Comparison of ENCODE assay signal across 37 cellular contexts in the genomic region with DNA sequence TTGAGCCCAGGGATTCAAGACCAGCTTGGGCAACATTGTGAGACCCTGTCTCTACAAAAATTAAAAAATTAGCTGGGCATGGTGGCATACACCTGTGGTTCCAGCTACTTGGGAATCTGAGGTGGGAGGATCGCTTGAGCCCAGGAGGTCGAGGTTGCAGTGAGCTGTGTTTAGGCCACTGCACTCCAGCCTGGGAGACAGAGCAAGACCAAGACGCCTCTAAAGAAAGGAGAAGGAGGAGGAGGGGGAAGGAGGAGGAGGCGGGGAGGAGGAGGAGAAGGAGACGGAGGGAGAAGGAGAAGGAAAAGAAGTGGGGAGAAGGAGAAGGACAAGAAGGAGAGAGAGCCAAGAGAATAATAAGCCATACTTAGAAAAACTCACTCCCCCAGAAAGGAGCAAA.
"Had no signal": no experiment of that assay in that cellular context is flagged by ENCODE, and none has a peak within 500 bp of the region (broad histone marks: within the 10 kb centered on the region; RNA-seq: fewer than 3 reads in every experiment).

No MANE protein-coding gene starts in this region.

- H3K9me3 Mint-ChIP-seq: activated CD4-positive, alpha-beta memory T cell treated with anti-CD3 and anti-CD28 coated beads, Interleukin-2, amount 10 ng/mL, durations not matched to agents 7 days and 5 days; activated CD4-positive, alpha-beta T cell treated with anti-CD3 and anti-CD28 coated beads, Interleukin-2, amount 10 ng/mL, durations not matched to agents 7 days and 5 days; activated naive CD4-positive, alpha-beta T cell treated with anti-CD3 and anti-CD28 coated beads, Interleukin-2, amount 10 ng/mL, durations not matched to agents 7 days and 5 days; activated naive CD4-positive, alpha-beta T cell treated with anti-CD3 and anti-CD28 coated beads, Interleukin-2, amount 50 U/mL, for 24 hours; activated naive CD8-positive, alpha-beta T cell treated with anti-CD3 and anti-CD28 coated beads, Interleukin-2, amount 10 ng/mL, durations not matched to agents 7 days and 5 days; activated naive CD8-positive, alpha-beta T cell treated with anti-CD3 and anti-CD28 coated beads, Interleukin-2, amount 50 U/mL, for 24 hours; activated T-cell treated with anti-CD3 and anti-CD28 coated beads, Interleukin-2, amount 50 U/mL, for 24 hours; activated T-helper 2 cell treated with anti-CD3 and anti-CD28 coated beads, Interferon-gamma antibody, Interleukin-2, Interleukin-4, amounts not matched to agents 10 μg/mL and 5 μg/mL and 100 μg/mL, durations not matched to agents 14 hours and 24 hours and 36 hours; brain; central memory CD8-positive, alpha-beta T cell; T-helper 1 cell treated with Interleukin-12 subunit alpha and Interleukin-12 subunit beta and Interleukin-4 antibody, amounts not matched to agents 30 μg/mL and 1 μg/mL, for 36 hours; T-helper 2 cell treated with Interferon-gamma antibody and Interleukin-4, amounts not matched to agents 5 μg/mL and 100 μg/mL, for 36 hours had no signal

- H3K27ac Mint-ChIP-seq: activated CD4-positive, alpha-beta memory T cell treated with anti-CD3 and anti-CD28 coated beads, Interleukin-2, amount 10 ng/mL, durations not matched to agents 7 days and 5 days; activated CD4-positive, alpha-beta T cell treated with anti-CD3 and anti-CD28 coated beads for 36 hours; activated CD4-positive, alpha-beta T cell treated with anti-CD3 and anti-CD28 coated beads, Interleukin-2, amount 10 ng/mL, durations not matched to agents 7 days and 5 days; activated CD8-positive, alpha-beta memory T cell treated with anti-CD3 and anti-CD28 coated beads, Interleukin-2, amount 10 ng/mL, durations not matched to agents 7 days and 5 days; activated CD8-positive, alpha-beta T cell treated with anti-CD3 and anti-CD28 coated beads, Interleukin-2, amount 10 ng/mL, durations not matched to agents 7 days and 5 days; activated naive CD4-positive, alpha-beta T cell treated with anti-CD3 and anti-CD28 coated beads, Interleukin-2, amount 10 ng/mL, durations not matched to agents 7 days and 5 days; activated naive CD4-positive, alpha-beta T cell treated with anti-CD3 and anti-CD28 coated beads, Interleukin-2, amount 50 U/mL, for 24 hours; activated naive CD8-positive, alpha-beta T cell; activated naive CD8-positive, alpha-beta T cell treated with anti-CD3 and anti-CD28 coated beads, Interleukin-2, amount 10 ng/mL, durations not matched to agents 7 days and 5 days; activated naive CD8-positive, alpha-beta T cell treated with anti-CD3 and anti-CD28 coated beads, Interleukin-2, amount 50 U/mL, for 24 hours; activated T-cell treated with anti-CD3 and anti-CD28 coated beads, Interleukin-2, amount 50 U/mL, for 24 hours; activated T-helper 2 cell treated with anti-CD3 and anti-CD28 coated beads, Interferon-gamma antibody, Interleukin-2, Interleukin-4, amounts not matched to agents 10 μg/mL and 5 μg/mL and 100 μg/mL, durations not matched to agents 14 hours and 24 hours and 36 hours; brain; T-helper 1 cell treated with Interleukin-12 subunit alpha and Interleukin-12 subunit beta and Interleukin-4 antibody, amounts not matched to agents 30 μg/mL and 1 μg/mL, for 36 hours; T-helper 2 cell treated with Interferon-gamma antibody and Interleukin-4, amounts not matched to agents 5 μg/mL and 100 μg/mL, for 36 hours had no signal

- H3K9me3 ChIP-seq: ascending aorta had no signal

- H3K4me1 ChIP-seq: ascending aorta had no signal

- H3K4me3 ChIP-seq: ascending aorta, cardiac muscle cell had no signal

- DNase-seq: activated CD4-positive, alpha-beta memory T cell treated with anti-CD3 and anti-CD28 coated beads, Interleukin-2, amount 10 ng/mL, durations not matched to agents 7 days and 5 days; activated CD4-positive, alpha-beta T cell treated with anti-CD3 and anti-CD28 coated beads for 1 hour; activated CD4-positive, alpha-beta T cell treated with anti-CD3 and anti-CD28 coated beads for 36 hours; activated CD4-positive, alpha-beta T cell treated with anti-CD3 and anti-CD28 coated beads for 48 hours; activated CD4-positive, alpha-beta T cell treated with anti-CD3 and anti-CD28 coated beads, Interleukin-2, amount 10 ng/mL, durations not matched to agents 7 days and 5 days; activated CD4-positive, alpha-beta T cell treated with anti-CD3 and anti-CD28 coated beads, Interleukin-2, amount 50 U/mL, for 48 hours; activated CD4-positive, CD25-positive, alpha-beta regulatory T cell; activated CD8-positive, alpha-beta memory T cell treated with anti-CD3 and anti-CD28 coated beads for 24 hours; activated CD8-positive, alpha-beta memory T cell treated with anti-CD3 and anti-CD28 coated beads, Interleukin-2, amount 10 ng/mL, durations not matched to agents 7 days and 5 days; activated CD8-positive, alpha-beta memory T cell treated with anti-CD3 and anti-CD28 coated beads, Interleukin-2, amount 50 U/mL, for 48 hours; activated CD8-positive, alpha-beta T cell treated with anti-CD3 and anti-CD28 coated beads, Interleukin-2, amount 10 ng/mL, durations not matched to agents 7 days and 5 days; activated effector memory CD4-positive, alpha-beta T cell treated with Interleukin-2 at 50 U/mL for 16 hours; activated gamma-delta T cell; activated naive CD4-positive, alpha-beta T cell treated with anti-CD3 and anti-CD28 coated beads, Interleukin-2, amount 10 ng/mL, durations not matched to agents 7 days and 5 days; activated naive CD4-positive, alpha-beta T cell treated with Interleukin-2 at 50 U/mL for 16 hours; activated naive CD8-positive, alpha-beta T cell treated with anti-CD3 and anti-CD28 coated beads, Interleukin-2, amount 10 ng/mL, durations not matched to agents 7 days and 5 days; activated naive CD8-positive, alpha-beta T cell treated with anti-CD3 and anti-CD28 coated beads, Interleukin-2, amount 50 U/mL, for 24 hours; activated T-cell treated with anti-CD3 and anti-CD28 coated beads, Interleukin-2, amount 50 U/mL, for 24 hours; activated T-cell treated with anti-CD3 and anti-CD28 coated beads, Interleukin-2, amount 50 U/mL, for 48 hours; amygdala; anterior cingulate cortex; caudate nucleus; cerebellar nuclear complex; T-helper 1 cell; T-helper 2 cell; T-helper 9 cell had no signal

- H3K27ac ChIP-seq: ascending aorta, cardiac muscle cell, VCaP had no signal

- H3K4me1 Mint-ChIP-seq: activated CD4-positive, alpha-beta memory T cell treated with anti-CD3 and anti-CD28 coated beads, Interleukin-2, amount 10 ng/mL, durations not matched to agents 7 days and 5 days; activated CD4-positive, alpha-beta T cell treated with anti-CD3 and anti-CD28 coated beads for 36 hours; activated CD4-positive, alpha-beta T cell treated with anti-CD3 and anti-CD28 coated beads, Interleukin-2, amount 10 ng/mL, durations not matched to agents 7 days and 5 days; activated naive CD4-positive, alpha-beta T cell treated with anti-CD3 and anti-CD28 coated beads, Interleukin-2, amount 10 ng/mL, durations not matched to agents 7 days and 5 days; activated naive CD4-positive, alpha-beta T cell treated with anti-CD3 and anti-CD28 coated beads, Interleukin-2, amount 50 U/mL, for 24 hours; activated naive CD8-positive, alpha-beta T cell treated with anti-CD3 and anti-CD28 coated beads, Interleukin-2, amount 50 U/mL, for 24 hours; brain; central memory CD8-positive, alpha-beta T cell had no signal

- H3K4me3 Mint-ChIP-seq: activated CD4-positive, alpha-beta memory T cell treated with anti-CD3 and anti-CD28 coated beads, Interleukin-2, amount 10 ng/mL, durations not matched to agents 7 days and 5 days; activated CD4-positive, alpha-beta T cell treated with anti-CD3 and anti-CD28 coated beads for 36 hours; activated CD4-positive, alpha-beta T cell treated with anti-CD3 and anti-CD28 coated beads, Interleukin-2, amount 10 ng/mL, durations not matched to agents 7 days and 5 days; activated CD8-positive, alpha-beta memory T cell treated with anti-CD3 and anti-CD28 coated beads, Interleukin-2, amount 10 ng/mL, durations not matched to agents 7 days and 5 days; activated CD8-positive, alpha-beta T cell treated with anti-CD3 and anti-CD28 coated beads, Interleukin-2, amount 10 ng/mL, durations not matched to agents 7 days and 5 days; activated naive CD4-positive, alpha-beta T cell treated with anti-CD3 and anti-CD28 coated beads, Interleukin-2, amount 10 ng/mL, durations not matched to agents 7 days and 5 days; activated naive CD4-positive, alpha-beta T cell treated with anti-CD3 and anti-CD28 coated beads, Interleukin-2, amount 50 U/mL, for 24 hours; activated naive CD8-positive, alpha-beta T cell; activated naive CD8-positive, alpha-beta T cell treated with anti-CD3 and anti-CD28 coated beads, Interleukin-2, amount 10 ng/mL, durations not matched to agents 7 days and 5 days; activated naive CD8-positive, alpha-beta T cell treated with anti-CD3 and anti-CD28 coated beads, Interleukin-2, amount 50 U/mL, for 24 hours; activated T-cell treated with anti-CD3 and anti-CD28 coated beads, Interleukin-2, amount 50 U/mL, for 24 hours; brain; central memory CD8-positive, alpha-beta T cell; T-helper 1 cell treated with Interleukin-12 subunit alpha and Interleukin-12 subunit beta and Interleukin-4 antibody, amounts not matched to agents 30 μg/mL and 1 μg/mL, for 36 hours; T-helper 2 cell treated with Interferon-gamma antibody and Interleukin-4, amounts not matched to agents 5 μg/mL and 100 μg/mL, for 36 hours had no signal

- ATAC-seq: activated CD4-positive, alpha-beta T cell treated with anti-CD3 and anti-CD28 coated beads for 36 hours; activated CD4-positive, CD25-positive, alpha-beta regulatory T cell treated with anti-CD3 and anti-CD28 coated beads, Interleukin-2, amount 50 U/mL, for 24 hours; activated CD8-positive, alpha-beta memory T cell treated with anti-CD3 and anti-CD28 coated beads, Interleukin-2, amount 10 ng/mL, durations not matched to agents 7 days and 5 days; activated CD8-positive, alpha-beta T cell treated with anti-CD3 and anti-CD28 coated beads, Interleukin-2, amount 10 ng/mL, durations not matched to agents 7 days and 5 days; activated naive CD8-positive, alpha-beta T cell treated with anti-CD3 and anti-CD28 coated beads, Interleukin-2, amount 50 U/mL, for 24 hours had no signal

- H3K27me3 Mint-ChIP-seq: activated CD4-positive, alpha-beta memory T cell treated with anti-CD3 and anti-CD28 coated beads, Interleukin-2, amount 10 ng/mL, durations not matched to agents 7 days and 5 days; activated CD4-positive, alpha-beta T cell treated with anti-CD3 and anti-CD28 coated beads for 36 hours; activated CD4-positive, alpha-beta T cell treated with anti-CD3 and anti-CD28 coated beads, Interleukin-2, amount 10 ng/mL, durations not matched to agents 7 days and 5 days; activated CD8-positive, alpha-beta memory T cell treated with anti-CD3 and anti-CD28 coated beads, Interleukin-2, amount 10 ng/mL, durations not matched to agents 7 days and 5 days; activated naive CD4-positive, alpha-beta T cell treated with anti-CD3 and anti-CD28 coated beads, Interleukin-2, amount 10 ng/mL, durations not matched to agents 7 days and 5 days; activated naive CD4-positive, alpha-beta T cell treated with anti-CD3 and anti-CD28 coated beads, Interleukin-2, amount 50 U/mL, for 24 hours; activated naive CD8-positive, alpha-beta T cell; activated naive CD8-positive, alpha-beta T cell treated with anti-CD3 and anti-CD28 coated beads, Interleukin-2, amount 10 ng/mL, durations not matched to agents 7 days and 5 days; activated naive CD8-positive, alpha-beta T cell treated with anti-CD3 and anti-CD28 coated beads, Interleukin-2, amount 50 U/mL, for 24 hours; activated T-cell treated with anti-CD3 and anti-CD28 coated beads, Interleukin-2, amount 50 U/mL, for 24 hours; brain; central memory CD8-positive, alpha-beta T cell had no signal

- H3K27me3 ChIP-seq: ascending aorta, cardiac muscle cell had no signal

- H3K36me3 Mint-ChIP-seq: activated naive CD4-positive, alpha-beta T cell treated with anti-CD3 and anti-CD28 coated beads, Interleukin-2, amount 10 ng/mL, durations not matched to agents 7 days and 5 days; activated naive CD8-positive, alpha-beta T cell treated with anti-CD3 and anti-CD28 coated beads, Interleukin-2, amount 10 ng/mL, durations not matched to agents 7 days and 5 days had no signal
